Comparison of ENCODE assay signal across 15 cellular contexts in genomic region chr1:200624679-200625335, GRCh38. TPM values are rescaled to one million over a fixed set of nuclear protein-coding genes. Genes with fewer than 3 reads are reported as not detected.
DNase-seq lines count a peak whose midpoint lies in the region; ATAC-seq and TF ChIP-seq lines count a peak whose summit lies in the region.
"Had no signal": no experiment of that assay in that cellular context is flagged by ENCODE, and none has a peak within 500 bp of the region (broad histone marks: within the 10 kb centered on the region; RNA-seq: fewer than 3 reads in every experiment).

No MANE protein-coding gene starts in this region.

- H3K36me3 ChIP-seq in CD4-positive, CD25-positive, alpha-beta regulatory T cell (ENCODE audit: control insufficient read depth, insufficient read depth, low read length): no peaks in the 10 kb centered on the region
- H3K36me3 ChIP-seq in hepatocyte (replicated peaks; ENCODE audit: insufficient read depth, low read depth): no peaks in the 10 kb centered on the region

- H3K27ac ChIP-seq in CD4-positive, CD25-positive, alpha-beta regulatory T cell (ENCODE audit: insufficient read depth, low read length, poor library complexity, severe bottlenecking): peak overlapping the region; percentile 27
- H3K27ac ChIP-seq in hepatocyte: no peak overlapping the region
- H3K27ac ChIP-seq: SJSA1 had no signal

- peaks cover 6% of the 10 kb centered on the region for H3K27me3 Mint-ChIP-seq in CD4-positive, CD25-positive, alpha-beta regulatory T cell
- H3K27me3 Mint-ChIP-seq in activated CD4-positive, alpha-beta memory T cell treated with anti-CD3 and anti-CD28 coated beads, Interleukin-2, amount 10 ng/mL, durations not matched to agents 7 days and 5 days: peaks cover 7% of the 10 kb centered on the region
- H3K27me3 Mint-ChIP-seq: central memory CD8-positive, alpha-beta T cell; naive B cell had no signal

- peak overlapping the region in 1 of 3 donors; percentile 52 for H3K27ac Mint-ChIP-seq in CD4-positive, CD25-positive, alpha-beta regulatory T cell
- peak overlapping the region; percentile 7 for H3K27ac Mint-ChIP-seq in activated CD4-positive, alpha-beta memory T cell treated with anti-CD3 and anti-CD28 coated beads, Interleukin-2, amount 10 ng/mL, durations not matched to agents 7 days and 5 days

- 82% methylated on average over 2 of the region's 2 CpGs for WGBS in hepatocyte (ENCODE audit: low lambda C conversion rate, missing lambda C conversion rate)

- H3K9me2 ChIP-seq in hepatocyte (replicated peaks; ENCODE audit: insufficient read depth): no peaks in the 10 kb centered on the region

- H3K4me2 ChIP-seq in hepatocyte: no peak overlapping the region

- H3K79me2 ChIP-seq in hepatocyte: peaks cover under 1% of the 10 kb centered on the region

- no peaks in the 10 kb centered on the region for H3K27me3 ChIP-seq in CD4-positive, CD25-positive, alpha-beta regulatory T cell (ENCODE audit: control insufficient read depth, insufficient read depth, low read length)
- H3K27me3 ChIP-seq in hepatocyte: no peaks in the 10 kb centered on the region
- H3K27me3 ChIP-seq: SJSA1 had no signal

- CTCF ChIA-PET in activated CD4-positive, alpha-beta memory T cell treated with anti-CD3 and anti-CD28 coated beads, Interleukin-2, amount 10 ng/mL, durations not matched to agents 7 days and 5 days (lab: Charles Lee): interaction anchor here (0.6 to 1.6 kb wide), 7 partner anchors 10 to 208 kb away, joined by 3 to 12 read pairs (median 3); partner anchors contain the start of gene DDX59

- no peak overlapping the region for H2AFZ ChIP-seq in hepatocyte

- no peaks in the 10 kb centered on the region for H3K9me3 Mint-ChIP-seq in CD4-positive, CD25-positive, alpha-beta regulatory T cell
- H3K9me3 Mint-ChIP-seq in activated CD4-positive, alpha-beta memory T cell treated with anti-CD3 and anti-CD28 coated beads, Interleukin-2, amount 10 ng/mL, durations not matched to agents 7 days and 5 days: no peaks in the 10 kb centered on the region
- H3K9me3 Mint-ChIP-seq: central memory CD8-positive, alpha-beta T cell; naive B cell had no signal

- peaks cover 40% of the 10 kb centered on the region for H3K4me1 ChIP-seq in CD4-positive, CD25-positive, alpha-beta regulatory T cell (ENCODE audit: control insufficient read depth, insufficient read depth, low read length, poor library complexity, severe bottlenecking)
- H3K4me1 ChIP-seq in hepatocyte (ENCODE audit: insufficient read depth): no peaks in the 10 kb centered on the region
- H3K4me1 ChIP-seq: SJSA1 had no signal

- no peak for DNase-seq in CD4-positive, CD25-positive, alpha-beta regulatory T cell
- DNase-seq in activated CD4-positive, alpha-beta memory T cell treated with anti-CD3 and anti-CD28 coated beads, Interleukin-2, amount 10 ng/mL, durations not matched to agents 7 days and 5 days: no peak
- DNase-seq in fibroblast of the aortic adventitia (ENCODE audit: low read depth) (peak; percentile 55), DMS 273 treated with DMSO at 0.1 percent for 48 hours (lab: John Stamatoyannopoulos, UW) (no peak), hepatocyte (ENCODE audit: low spot score) (no peak), NCI-H345 treated with DMSO at 0.1 percent for 48 hours (lab: John Stamatoyannopoulos, UW; ENCODE audit: unreplicated experiment) (no peak)
- DNase-seq: activated gamma-delta T cell treated with Interleukin-2 at 50 U/mL for 16 hours, naive B cell, NCI-H1105 treated with DMSO at 0.1 percent for 48 hours, NCI-H526, right cardiac atrium had no signal

- no peaks in the 10 kb centered on the region for H3K36me3 Mint-ChIP-seq in CD4-positive, CD25-positive, alpha-beta regulatory T cell
- H3K36me3 Mint-ChIP-seq in activated CD4-positive, alpha-beta memory T cell treated with anti-CD3 and anti-CD28 coated beads, Interleukin-2, amount 10 ng/mL, durations not matched to agents 7 days and 5 days (ENCODE audit: low read depth): peaks cover 8% of the 10 kb centered on the region
- H3K36me3 Mint-ChIP-seq: naive B cell had no signal

- H3K9me3 ChIP-seq in CD4-positive, CD25-positive, alpha-beta regulatory T cell (ENCODE audit: control insufficient read depth in 2 of 2, low read length in 2 of 2): no peaks in the 10 kb centered on the region
- H3K9me3 ChIP-seq in hepatocyte (ENCODE audit: low read depth): no peaks in the 10 kb centered on the region
- H3K9me3 ChIP-seq: SJSA1 had no signal

- peaks cover 22 to 51% (median 36%) of the 10 kb centered on the region in 4 donors for H3K4me1 Mint-ChIP-seq in CD4-positive, CD25-positive, alpha-beta regulatory T cell
- H3K4me1 Mint-ChIP-seq in activated CD4-positive, alpha-beta memory T cell treated with anti-CD3 and anti-CD28 coated beads, Interleukin-2, amount 10 ng/mL, durations not matched to agents 7 days and 5 days: peaks cover 62% of the 10 kb centered on the region

- H4K20me1 ChIP-seq in hepatocyte (ENCODE audit: insufficient read depth, poor library complexity, severe bottlenecking): no peaks in the 10 kb centered on the region

- no peak overlapping the region for H3K4me3 ChIP-seq in CD4-positive, CD25-positive, alpha-beta regulatory T cell (ENCODE audit: low read depth, low read length)
- no peak overlapping the region for H3K4me3 ChIP-seq in fibroblast of the aortic adventitia (ENCODE audit: low read depth, low read length)
- no peak overlapping the region for H3K4me3 ChIP-seq in hepatocyte
- H3K4me3 ChIP-seq: SJSA1 had no signal

- TF ChIP-seq CTCF in fibroblast of the aortic adventitia (IDR thresholded peaks at IDR 0.05; ENCODE audit: insufficient read depth, low read length) (no peak), hepatocyte (IDR thresholded peaks at IDR 0.05; ENCODE audit: poor library complexity) (no peak)

- ATAC-seq in CD4-positive, CD25-positive, alpha-beta regulatory T cell (ENCODE audit: low read depth in 2 of 2): no peak
- peak; percentile 5 for ATAC-seq in GM18873 (IDR thresholded peaks at IDR 0.05; ENCODE audit: low FRiP score, unreplicated experiment)
- ATAC-seq in HG03280 (IDR thresholded peaks at IDR 0.05; ENCODE audit: unreplicated experiment): no peak
- ATAC-seq: right cardiac atrium had no signal

- POLR2A ChIA-PET in activated CD4-positive, alpha-beta memory T cell treated with anti-CD3 and anti-CD28 coated beads, Interleukin-2, amount 10 ng/mL, durations not matched to agents 7 days and 5 days (lab: Charles Lee): interaction anchor here (0.8 to 5.2 kb wide), 2 partner anchors 27 to 45 kb away, joined by 3 to 52 read pairs; partner anchors contain the start of gene DDX59

- peak overlapping the region in 2 of 4 donors; percentile 14 to 62 for H3K4me3 Mint-ChIP-seq in CD4-positive, CD25-positive, alpha-beta regulatory T cell
- H3K4me3 Mint-ChIP-seq in activated CD4-positive, alpha-beta memory T cell treated with anti-CD3 and anti-CD28 coated beads, Interleukin-2, amount 10 ng/mL, durations not matched to agents 7 days and 5 days: no peak overlapping the region
- H3K4me3 Mint-ChIP-seq: central memory CD8-positive, alpha-beta T cell had no signal

RNA-seq across cellular contexts. Expression of gene KIF14, which starts 4.3 kb away (rescaled TPM):
- 0.59 TPM for total RNA-seq in CD4-positive, CD25-positive, alpha-beta regulatory T cell
- under 1 TPM; 0.10 to 0.44 (median 0.17) TPM for polyA plus RNA-seq in CD4-positive, CD25-positive, alpha-beta regulatory T cell
- total RNA-seq in activated CD4-positive, alpha-beta memory T cell treated with anti-CD3 and anti-CD28 coated beads, Interleukin-2, amount 10 ng/mL, durations not matched to agents 7 days and 5 days: 10 to 100 TPM; 28.3 to 30.3 TPM
- total RNA-seq in fibroblast of the aortic adventitia (ENCODE audit: low replicate concordance): 1.8 and 13.4 TPM in 2 replicates
- 1.4 and 2.2 TPM in 2 replicates for total RNA-seq in hepatocyte
- polyA plus RNA-seq in hepatocyte: 0.54 and 0.68 TPM in 2 replicates

RNA-seq across cellular contexts. Expression of gene DDX59, which starts 44.9 kb away (rescaled TPM):
- 25.9 TPM for total RNA-seq in CD4-positive, CD25-positive, alpha-beta regulatory T cell
- polyA plus RNA-seq in CD4-positive, CD25-positive, alpha-beta regulatory T cell: 10 to 100 TPM; 15.7 to 29.2 (median 24.0) TPM
- 10 to 100 TPM; 32.1 to 34.0 TPM for total RNA-seq in activated CD4-positive, alpha-beta memory T cell treated with anti-CD3 and anti-CD28 coated beads, Interleukin-2, amount 10 ng/mL, durations not matched to agents 7 days and 5 days
- 20.3 and 26.4 TPM in 2 replicates for total RNA-seq in fibroblast of the aortic adventitia (ENCODE audit: low replicate concordance)
- 19.9 TPM in 2 replicates for total RNA-seq in hepatocyte
- 10.5 and 13.6 TPM in 2 replicates for polyA plus RNA-seq in hepatocyte
